8 cellular contexts compared by ENCODE assay signal in genomic region chr15:25849431-25849921, GRCh38.
DNase-seq lines count a peak whose midpoint lies in the region; ATAC-seq lines count a peak whose summit lies in the region.

No MANE protein-coding gene starts in this region.

- DNase-seq in T-helper 1 cell = no peak
- DNase-seq in islet precursor cell = peak; percentile 75
- DNase-seq in stimulated activated naive CD8-positive, alpha-beta T cell treated with anti-CD3 and anti-CD28 coated beads, Interleukin-15, amount 100 ng/mL, for 72 hours = no peak
- no peak for DNase-seq in globus pallidus (ENCODE audit: low spot score)
- no peak for DNase-seq in head of caudate nucleus

- peak overlapping the region; percentile 97 for H3K4me3 Mint-ChIP-seq in T-helper 1 cell treated with Interleukin-12 subunit alpha and Interleukin-12 subunit beta and Interleukin-4 antibody, amounts not matched to agents 30 μg/mL and 1 μg/mL, for 36 hours
- peak overlapping the region; percentile 95 for H3K4me3 Mint-ChIP-seq in activated naive CD8-positive, alpha-beta T cell
- peak overlapping the region; percentile 85 to 96 for H3K4me3 Mint-ChIP-seq in stimulated activated naive CD8-positive, alpha-beta T cell treated with anti-CD3 and anti-CD28 coated beads, Interleukin-15, amount 100 ng/mL, for 72 hours

- intact Hi-C loops in head of caudate nucleus (cut with DNase I) = no loop called here

- H3K27ac Mint-ChIP-seq in T-helper 1 cell treated with Interleukin-12 subunit alpha and Interleukin-12 subunit beta and Interleukin-4 antibody, amounts not matched to agents 30 μg/mL and 1 μg/mL, for 36 hours = peak overlapping the region; percentile 97
- H3K27ac Mint-ChIP-seq in activated naive CD8-positive, alpha-beta T cell = peak overlapping the region; percentile 100
- H3K27ac Mint-ChIP-seq in stimulated activated naive CD8-positive, alpha-beta T cell treated with anti-CD3 and anti-CD28 coated beads, Interleukin-15, amount 100 ng/mL, for 72 hours = peak overlapping the region; percentile 100

- H3K27me3 Mint-ChIP-seq in T-helper 1 cell treated with Interleukin-12 subunit alpha and Interleukin-12 subunit beta and Interleukin-4 antibody, amounts not matched to agents 30 μg/mL and 1 μg/mL, for 36 hours (ENCODE audit: low read depth) = no peaks in the 10 kb centered on the region
- H3K27me3 Mint-ChIP-seq in activated naive CD8-positive, alpha-beta T cell = no peaks in the 10 kb centered on the region
- no peaks in the 10 kb centered on the region for H3K27me3 Mint-ChIP-seq in stimulated activated naive CD8-positive, alpha-beta T cell treated with anti-CD3 and anti-CD28 coated beads, Interleukin-15, amount 100 ng/mL, for 72 hours

- H3K4me1 Mint-ChIP-seq in T-helper 1 cell treated with Interleukin-12 subunit alpha and Interleukin-12 subunit beta and Interleukin-4 antibody, amounts not matched to agents 30 μg/mL and 1 μg/mL, for 36 hours (ENCODE audit: low read depth) = peaks cover 78% of the 10 kb centered on the region
- H3K4me1 Mint-ChIP-seq in activated naive CD8-positive, alpha-beta T cell (ENCODE audit: low read depth) = peaks cover 93% of the 10 kb centered on the region
- peaks cover 99% of the 10 kb centered on the region for H3K4me1 Mint-ChIP-seq in stimulated activated naive CD8-positive, alpha-beta T cell treated with anti-CD3 and anti-CD28 coated beads, Interleukin-15, amount 100 ng/mL, for 72 hours

- H3K9me3 Mint-ChIP-seq in T-helper 1 cell treated with Interleukin-12 subunit alpha and Interleukin-12 subunit beta and Interleukin-4 antibody, amounts not matched to agents 30 μg/mL and 1 μg/mL, for 36 hours = no peaks in the 10 kb centered on the region
- no peaks in the 10 kb centered on the region for H3K9me3 Mint-ChIP-seq in activated naive CD8-positive, alpha-beta T cell (ENCODE audit: low read depth)
- no peaks in the 10 kb centered on the region for H3K9me3 Mint-ChIP-seq in stimulated activated naive CD8-positive, alpha-beta T cell treated with anti-CD3 and anti-CD28 coated beads, Interleukin-15, amount 100 ng/mL, for 72 hours

- peaks cover 43% of the 10 kb centered on the region for H3K36me3 Mint-ChIP-seq in T-helper 1 cell treated with Interleukin-12 subunit alpha and Interleukin-12 subunit beta and Interleukin-4 antibody, amounts not matched to agents 30 μg/mL and 1 μg/mL, for 36 hours (ENCODE audit: low read depth)
- H3K36me3 Mint-ChIP-seq in activated naive CD8-positive, alpha-beta T cell = peaks cover 8% of the 10 kb centered on the region

- ATAC-seq in stimulated activated naive CD8-positive, alpha-beta T cell treated with anti-CD3 and anti-CD28 coated beads, Interleukin-15, amount 100 ng/mL, for 72 hours = no peak
- no peak for ATAC-seq in GM18870 (IDR thresholded peaks at IDR 0.05; ENCODE audit: unreplicated experiment)
